1 cellular context compared by ENCODE assay signal in genomic region chr16:47672475-47672874, GRCh38.
TF ChIP-seq lines count a peak whose summit lies in the region.

No MANE protein-coding gene starts in this region.

TF ChIP-seq in K562, 482 proteins besides CTCF, POLR2A, EP300 and RAD21 (continued from another document):
- no peak for TF ChIP-seq SAP30 (IDR thresholded peaks at IDR 0.05; ENCODE audit: borderline replicate concordance, insufficient read depth, low read depth, low read length, poor library complexity, severe bottlenecking)
- TF ChIP-seq CAMTA2 (CRISPR knock-in tag; conservative IDR thresholded peaks at IDR 0.05): no peak
- TF ChIP-seq MAFK (IDR thresholded peaks at IDR 0.05; ENCODE audit: low read length): peak; percentile 87
- no peak for TF ChIP-seq FOXO4 (CRISPR knock-in tag; IDR thresholded peaks at IDR 0.05)
- TF ChIP-seq GTF2A2 (tag; IDR thresholded peaks at IDR 0.05): no peak
- no peak for TF ChIP-seq ZNF766 (CRISPR knock-in tag; conservative IDR thresholded peaks at IDR 0.05)
- no peak for TF ChIP-seq ZNF175 (CRISPR knock-in tag; IDR thresholded peaks at IDR 0.05; ENCODE audit: low read depth)
- TF ChIP-seq E2F1 (CRISPR knock-in tag; IDR thresholded peaks at IDR 0.05): no peak
